In the genomic region with DNA sequence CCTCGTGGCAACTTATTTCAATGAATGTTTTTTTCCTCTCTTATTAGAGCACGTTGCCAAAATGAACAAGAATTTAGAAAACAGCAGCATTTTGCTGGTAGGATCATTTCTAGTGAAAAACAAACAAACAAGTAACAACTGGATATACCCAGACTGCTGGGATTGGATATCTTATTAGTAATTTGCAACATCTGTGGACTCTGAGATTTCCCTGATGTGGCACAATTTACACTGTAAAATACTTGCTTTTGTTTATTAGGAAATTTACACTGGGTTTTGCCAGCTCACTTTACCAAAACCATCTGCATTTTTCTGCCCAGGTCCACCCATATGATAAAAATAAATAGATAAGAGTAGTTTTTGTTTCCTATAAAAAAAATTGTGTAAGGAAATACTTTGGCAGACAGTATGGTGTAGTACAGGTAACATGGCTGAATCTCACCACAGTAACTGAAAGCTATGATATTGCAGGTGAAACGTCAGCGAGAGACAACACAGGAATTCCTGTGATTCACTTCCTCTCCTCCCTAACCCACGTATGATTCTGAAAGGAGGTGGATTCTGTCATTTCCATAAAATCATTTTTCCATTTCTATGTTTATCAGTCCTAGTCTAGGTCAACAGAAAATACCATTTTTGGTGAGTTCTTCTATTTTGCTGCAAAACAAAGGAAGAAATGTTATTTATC, we compare ENCODE assay signal across 14 cellular contexts.
DNase-seq lines count a peak whose midpoint lies in the region; ATAC-seq and TF ChIP-seq lines count a peak whose summit lies in the region.
"Had no signal": no experiment of that assay in that cellular context is flagged by ENCODE, and none has a peak within 500 bp of the region (broad histone marks: within the 10 kb centered on the region; RNA-seq: fewer than 3 reads in every experiment).

No MANE protein-coding gene starts in this region.

- H3K27ac ChIP-seq in epithelial cell of prostate = peak overlapping the region; percentile 49
- H3K27ac ChIP-seq: SK-N-MC had no signal

- ATAC-seq in omental fat pad (ENCODE audit: low FRiP score) (peak; percentile 84), GM18502 (IDR thresholded peaks at IDR 0.05; ENCODE audit: poor library complexity, unreplicated experiment) (no peak)
- ATAC-seq: Right ventricle myocardium inferior had no signal

- no peak for TF ChIP-seq CTCF in omental fat pad (IDR thresholded peaks at IDR 0.05)

- intact Hi-C loops in posterior cingulate gyrus (cut with DNase I) = no loop called here

- DNase-seq in Daoy (ENCODE audit: low read depth) (peak; percentile 54), RKO (ENCODE audit: low spot score) (peak; percentile 3), epithelial cell of prostate (ENCODE audit: low read depth, low spot score) (no peak), omental fat pad (ENCODE audit: low spot score) (no peak), posterior cingulate gyrus (no peak)
- DNase-seq in stimulated activated naive CD4-positive, alpha-beta T cell (lab: John Stamatoyannopoulos, UW) = no peak
- DNase-seq: CD8-positive, alpha-beta memory T cell; NCI-H146; NCI-H345; NCI-H69; NK-92 treated with Interleukin-12 subunit alpha and Interleukin-12 subunit beta, amount 100 ng/mL, for 24 hours had no signal

Comparison
In these comparisons a context has a peak if more than half of its experiments do, and no peak if none do; other contexts are left out.
1. DNase-seq: peak in Daoy (single experiment) and RKO (single experiment); none in epithelial cell of prostate (single experiment), omental fat pad (single experiment), posterior cingulate gyrus (0 of 10) and stimulated activated naive CD4-positive, alpha-beta T cell (0 of 6).